In genomic region chr3:16101295-16102186, GRCh38 we compare ENCODE assay signal across 12 cellular contexts.
A peak's percentile ranks its signal among the peaks of the same experiment; 100 is the strongest.
DNase-seq lines count a peak whose midpoint lies in the region; ATAC-seq, FAIRE-seq and TF ChIP-seq lines count a peak whose summit lies in the region.
"Had no signal": no experiment of that assay in that cellular context is flagged by ENCODE, and none has a peak within 500 bp of the region (broad histone marks: within the 10 kb centered on the region; RNA-seq: fewer than 3 reads in every experiment).

No MANE protein-coding gene starts in this region.

- H2BK5ac ChIP-seq in mesenchymal stem cell (ENCODE audit: low read depth, low read length, poor library complexity, severe bottlenecking), result no peak overlapping the region

- peak; percentile 17 for DNase-seq in ACHN
- peak; percentile 97 for DNase-seq in HCT116 (ENCODE audit: low read depth, low spot score)
- peak; percentile 74 for DNase-seq in astrocyte (ENCODE audit: low read depth)
- no peak for DNase-seq in mesenchymal stem cell
- no peak for DNase-seq in D341Med (ENCODE audit: low spot score)
- DNase-seq in NK-92 treated with Interleukin-12 subunit alpha and Interleukin-12 subunit beta, amount 100 ng/mL, for 24 hours (lab: John Stamatoyannopoulos, UW), result no peak
- DNase-seq: cortex of kidney, NCI-H1105 had no signal

- intact Hi-C loops in HCT116 (cut with micrococcal nuclease), result loop anchor here (1.0 kb wide), 1 partner anchor 41 kb away; no protein-coding TSS in a partner anchor

- H3K27ac Mint-ChIP-seq in astrocyte (ENCODE audit: unreplicated experiment), result peak overlapping the region; percentile 99
- H3K27ac Mint-ChIP-seq: activated T-helper 2 cell treated with anti-CD3 and anti-CD28 coated beads, Interferon-gamma antibody, Interleukin-2, Interleukin-4, amounts not matched to agents 10 μg/mL and 5 μg/mL and 100 μg/mL, durations not matched to agents 14 hours and 24 hours and 36 hours had no signal

- peak overlapping the region; percentile 54 for H2BK120ac ChIP-seq in mesenchymal stem cell (ENCODE audit: low read depth, low read length)

- H3K4me3 Mint-ChIP-seq in astrocyte (ENCODE audit: unreplicated experiment), result no peak overlapping the region

- CTCF ChIA-PET in HCT116 (lab: Charles Lee), result interaction anchor here (1.0 kb wide), 1 partner anchor 41 kb away, joined by 3 read pairs; no protein-coding TSS in a partner anchor

- H4K91ac ChIP-seq in mesenchymal stem cell (ENCODE audit: low read length), result no peak overlapping the region

- H3K27me3 Mint-ChIP-seq in astrocyte (ENCODE audit: low read depth, unreplicated experiment), result no peaks in the 10 kb centered on the region

- BruUV-seq in HCT116 (replicated peaks; lab: Mats Ljungman, UMichigan), result TSS peak; percentile 97

- H3K27me3 ChIP-seq in HCT116 (ENCODE audit: insufficient read depth, low read length), result no peaks in the 10 kb centered on the region
- H3K27me3 ChIP-seq in astrocyte (ENCODE audit: insufficient read depth, low read length), result no peaks in the 10 kb centered on the region
- no peaks in the 10 kb centered on the region for H3K27me3 ChIP-seq in mesenchymal stem cell (ENCODE audit: control insufficient read depth in 1 of 2, insufficient read depth in 1 of 2, low read length in 2 of 2)

- H3K27ac ChIP-seq in HCT116 (ENCODE audit: low read depth, low read length) (peak overlapping the region; percentile 72), astrocyte (ENCODE audit: low read depth, low read length) (peak overlapping the region; percentile 98), mesenchymal stem cell (ENCODE audit: low read length, poor library complexity, severe bottlenecking) (no peak overlapping the region)
- H3K27ac ChIP-seq: C4-2B had no signal

- POLR2A ChIA-PET in HCT116 (lab: Charles Lee), result no interaction called here

- peak overlapping the region; percentile 35 for H2BK15ac ChIP-seq in mesenchymal stem cell (ENCODE audit: low read depth, poor library complexity, severe bottlenecking)

- H3K36me3 ChIP-seq in HCT116 (ENCODE audit: control insufficient read depth in 1 of 2, insufficient read depth in 2 of 2, low read length in 2 of 2) (peaks cover 0 to 8% of the 10 kb centered on the region in 2 experiments; a peak in 1 of 4 replicates), astrocyte (ENCODE audit: insufficient read depth, low read length) (no peaks in the 10 kb centered on the region), mesenchymal stem cell (ENCODE audit: control insufficient read depth in 1 of 2, insufficient read depth in 2 of 2, low read depth in 1 of 2, low read length in 2 of 2) (peaks cover 0 to 7% of the 10 kb centered on the region in 2 experiments)

- peak overlapping the region in 1 of 2 experiments; percentile 40; a peak in 3 of 4 replicates for H3K4me3 ChIP-seq in HCT116 (replicated peaks in 1 of 2; ENCODE audit: low read depth in 1 of 2, low read length in 2 of 2)
- H3K4me3 ChIP-seq in astrocyte (ENCODE audit: insufficient read depth, low read depth, low read length), result no peak overlapping the region
- no peak overlapping the region for H3K4me3 ChIP-seq in mesenchymal stem cell (ENCODE audit: insufficient read depth in 1 of 2, low read depth in 1 of 2, low read length in 2 of 2)

- H3K4ac ChIP-seq in mesenchymal stem cell (ENCODE audit: low read depth in 1 of 2, low read length in 2 of 2), result peak overlapping the region in 1 of 2 experiments; percentile 37

- H3K4me1 ChIP-seq in HCT116 (ENCODE audit: control insufficient read depth in 1 of 2, insufficient read depth in 2 of 2, low read length in 2 of 2) (peaks cover 13 to 31% of the 10 kb centered on the region in 2 experiments), astrocyte (ENCODE audit: insufficient read depth, low read length) (peaks cover 24% of the 10 kb centered on the region), mesenchymal stem cell (ENCODE audit: control insufficient read depth, insufficient read depth, low read depth, low read length) (no peaks in the 10 kb centered on the region)

- no peaks in the 10 kb centered on the region for H4K20me1 ChIP-seq in HCT116 (ENCODE audit: insufficient read depth)
- no peaks in the 10 kb centered on the region for H4K20me1 ChIP-seq in astrocyte (ENCODE audit: insufficient read depth, low read length)

- H4K8ac ChIP-seq in mesenchymal stem cell (ENCODE audit: low read length), result no peak overlapping the region

- TF ChIP-seq RAD21 in HCT116 (IDR thresholded peaks at IDR 0.05; ENCODE audit: low read depth), result no peak

- H2BK12ac ChIP-seq in mesenchymal stem cell (ENCODE audit: low read length in 2 of 2), result peak overlapping the region in 1 of 2 experiments; percentile 50

- H3K14ac ChIP-seq in mesenchymal stem cell (ENCODE audit: low read length in 2 of 2), result no peak overlapping the region

- no peaks in the 10 kb centered on the region for H3K36me3 Mint-ChIP-seq in astrocyte (ENCODE audit: low read depth, unreplicated experiment)

- peaks cover 27% of the 10 kb centered on the region for H3K4me1 Mint-ChIP-seq in astrocyte (ENCODE audit: low read depth, unreplicated experiment)

- peak overlapping the region; percentile 73 for H3K4me2 ChIP-seq in HCT116 (ENCODE audit: low read length)
- H3K4me2 ChIP-seq in astrocyte (ENCODE audit: low read length), result no peak overlapping the region
- H3K4me2 ChIP-seq in mesenchymal stem cell (ENCODE audit: low read length, poor library complexity, severe bottlenecking), result no peak overlapping the region

- H2AFZ ChIP-seq in HCT116 (ENCODE audit: low read depth, low read length, poor library complexity, severe bottlenecking) (peak overlapping the region; percentile 58), astrocyte (ENCODE audit: low read depth, low read length) (no peak overlapping the region), mesenchymal stem cell (ENCODE audit: low read depth, low read length) (no peak overlapping the region)

- 89% methylated on average over 14 of the region's 14 CpGs for WGBS in mesenchymal stem cell

- no peaks in the 10 kb centered on the region for H3K79me2 ChIP-seq in HCT116 (ENCODE audit: insufficient read depth, low read length)
- H3K79me2 ChIP-seq in astrocyte (ENCODE audit: insufficient read depth, low read length), result no peaks in the 10 kb centered on the region

- TF ChIP-seq CTCF in HCT116 (IDR thresholded peaks at IDR 0.05 in 2 of 3, conservative IDR thresholded peaks at IDR 0.05 in 1 of 3; ENCODE audit: borderline replicate concordance in 1 of 3, insufficient read depth in 1 of 3, low read depth in 2 of 3, low read length in 2 of 3) (no peak), astrocyte (IDR thresholded peaks at IDR 0.05; ENCODE audit: insufficient read depth, low read depth, low read length) (no peak)

- no peaks in the 10 kb centered on the region for H3K79me1 ChIP-seq in mesenchymal stem cell (replicated peaks; ENCODE audit: low read length, poor library complexity, severe bottlenecking)

- peaks cover 12% of the 10 kb centered on the region for H3K9me3 Mint-ChIP-seq in astrocyte (ENCODE audit: unreplicated experiment)
- H3K9me3 Mint-ChIP-seq: activated T-helper 2 cell treated with anti-CD3 and anti-CD28 coated beads, Interferon-gamma antibody, Interleukin-2, Interleukin-4, amounts not matched to agents 10 μg/mL and 5 μg/mL and 100 μg/mL, durations not matched to agents 14 hours and 24 hours and 36 hours had no signal

- peak overlapping the region; percentile 61 for H3K9ac ChIP-seq in HCT116 (ENCODE audit: low read length)
- H3K9ac ChIP-seq in astrocyte (ENCODE audit: low read length), result peak overlapping the region; percentile 80
- H3K9ac ChIP-seq in mesenchymal stem cell (ENCODE audit: low read length), result peak overlapping the region; percentile 84

- peak overlapping the region in 1 of 2 experiments; percentile 54 for H3K18ac ChIP-seq in mesenchymal stem cell (ENCODE audit: low read depth in 1 of 2, low read length in 2 of 2)

- TF ChIP-seq POLR2A in HCT116 (IDR thresholded peaks at IDR 0.05; ENCODE audit: borderline replicate concordance, extremely low read depth, insufficient read depth, insufficient read length), result no peak

- in situ Hi-C loops in ACHN (cut with HindIII; ENCODE audit: low pct_ligation_motif_present, low pct_unique_long_range_greater_than_20kb, low sequenced_read_pairs), result no loop called here

- no peak for FAIRE-seq in astrocyte (lab: Jason Lieb, UNC)

- no peak overlapping the region for H3K23ac ChIP-seq in mesenchymal stem cell (ENCODE audit: low read length in 2 of 2)

- H3K9me3 ChIP-seq in HCT116 (ENCODE audit: control insufficient read depth in 1 of 2, insufficient read depth in 1 of 2, low read depth in 1 of 2, low read length in 2 of 2) (peaks cover 0 to 5% of the 10 kb centered on the region in 2 experiments; a peak in 1 of 4 replicates), astrocyte (ENCODE audit: insufficient read depth, low read depth, low read length) (no peaks in the 10 kb centered on the region), mesenchymal stem cell (ENCODE audit: control insufficient read depth, low read length) (peaks cover 4% of the 10 kb centered on the region)

- H3K9me2 ChIP-seq in HCT116 (ENCODE audit: insufficient read depth), result no peaks in the 10 kb centered on the region

- no peak overlapping the region for H2AK5ac ChIP-seq in mesenchymal stem cell (ENCODE audit: low read length, severe bottlenecking)

- RAD21 ChIA-PET in HCT116 (lab: Charles Lee; ENCODE audit: low non-redundant PET in 1 of 2, low total read pairs in 2 of 2, uncharacterized antibody in 2 of 2, unreplicated experiment in 2 of 2), result no interaction called here

- ATAC-seq in HCT116 (peak; percentile 94), GM21619 (IDR thresholded peaks at IDR 0.05; ENCODE audit: unreplicated experiment) (no peak), GM18909 (IDR thresholded peaks at IDR 0.05; ENCODE audit: poor library complexity, unreplicated experiment) (no peak)

TF ChIP-seq in HCT116, 20 proteins besides CTCF, POLR2A, EP300 and RAD21 (continues in another document):
- TF ChIP-seq CBX3 (IDR thresholded peaks at IDR 0.05; ENCODE audit: low read depth) (peak; percentile 99), FOSL1 (IDR thresholded peaks at IDR 0.05; ENCODE audit: low read depth) (peak; percentile 99), EGR1 (IDR thresholded peaks at IDR 0.05; ENCODE audit: low read depth) (no peak), ATF3 (IDR thresholded peaks at IDR 0.05) (peak; percentile 65; the same call in 1 of the 2 replicates), SP1 (IDR thresholded peaks at IDR 0.05; ENCODE audit: low read depth) (peak; percentile 96), SRF (IDR thresholded peaks at IDR 0.05; ENCODE audit: low read depth) (peak; percentile 85), POLR2AphosphoS5 (IDR thresholded peaks at IDR 0.05; ENCODE audit: low read depth, low read length) (peak; percentile 62; the same call in 1 of the 2 replicates), SIN3A (IDR thresholded peaks at IDR 0.05; ENCODE audit: low read depth) (peak; percentile 59; the same call in 1 of the 2 replicates), MAX (IDR thresholded peaks at IDR 0.05) (peak; percentile 91), JUND (IDR thresholded peaks at IDR 0.05) (peak; percentile 100)

Comparison
In these comparisons a context has a peak if more than half of its experiments do, and no peak if none do; other contexts are left out.
1. DNase-seq: peak in ACHN (single experiment), HCT116 (single experiment) and astrocyte (single experiment); none in mesenchymal stem cell (single experiment), D341Med (single experiment) and NK-92 treated with Interleukin-12 subunit alpha and Interleukin-12 subunit beta, amount 100 ng/mL, for 24 hours (single experiment).
2. Peak in every context shown above with its lines, with median percentiles within 50 percentile points of each other: H3K9ac ChIP-seq.